Comparison of ENCODE assay signal across 1 cellular context in the genomic region with DNA sequence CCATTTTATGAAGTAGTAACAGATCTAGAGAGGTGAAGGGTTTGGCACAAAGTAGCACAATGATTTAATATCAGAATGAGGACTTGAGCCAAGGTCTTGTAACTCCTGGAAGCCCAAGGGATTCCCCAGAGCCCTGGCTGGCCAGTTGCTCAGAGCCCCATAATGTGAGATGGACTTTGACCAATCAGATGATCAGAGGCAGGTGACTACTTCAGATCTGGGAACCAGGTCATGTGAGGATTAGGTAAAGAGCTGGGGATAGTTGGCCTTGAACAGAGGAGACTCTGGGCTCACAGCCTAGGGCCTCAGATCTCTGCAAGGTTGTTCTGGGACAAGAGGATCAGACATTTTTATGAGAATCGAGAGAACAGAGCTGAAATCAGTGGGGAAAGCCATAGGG.
TF ChIP-seq lines count a peak whose summit lies in the region.

No MANE protein-coding gene starts in this region.

TF ChIP-seq in GM23338, 12 proteins besides CTCF, POLR2A, EP300 and RAD21:
- TF ChIP-seq ZNF114 (CRISPR knock-in tag; IDR thresholded peaks at IDR 0.05) (no peak), POLR2AphosphoS5 (IDR thresholded peaks at IDR 0.05; ENCODE audit: low read depth) (no peak), EZH2phosphoT487 (IDR thresholded peaks at IDR 0.05; ENCODE audit: unreplicated experiment) (no peak), JUNB (IDR thresholded peaks at IDR 0.05; ENCODE audit: unreplicated experiment) (no peak), REST (IDR thresholded peaks at IDR 0.05; ENCODE audit: unreplicated experiment) (no peak)
- TF ChIP-seq, protein P1, sequence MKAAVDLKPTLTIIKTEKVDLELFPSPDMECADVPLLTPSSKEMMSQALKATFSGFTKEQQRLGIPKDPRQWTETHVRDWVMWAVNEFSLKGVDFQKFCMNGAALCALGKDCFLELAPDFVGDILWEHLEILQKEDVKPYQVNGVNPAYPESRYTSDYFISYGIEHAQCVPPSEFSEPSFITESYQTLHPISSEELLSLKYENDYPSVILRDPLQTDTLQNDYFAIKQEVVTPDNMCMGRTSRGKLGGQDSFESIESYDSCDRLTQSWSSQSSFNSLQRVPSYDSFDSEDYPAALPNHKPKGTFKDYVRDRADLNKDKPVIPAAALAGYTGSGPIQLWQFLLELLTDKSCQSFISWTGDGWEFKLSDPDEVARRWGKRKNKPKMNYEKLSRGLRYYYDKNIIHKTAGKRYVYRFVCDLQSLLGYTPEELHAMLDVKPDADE (IDR thresholded peaks at IDR 0.05) = no peak
- TF ChIP-seq, protein P2, sequence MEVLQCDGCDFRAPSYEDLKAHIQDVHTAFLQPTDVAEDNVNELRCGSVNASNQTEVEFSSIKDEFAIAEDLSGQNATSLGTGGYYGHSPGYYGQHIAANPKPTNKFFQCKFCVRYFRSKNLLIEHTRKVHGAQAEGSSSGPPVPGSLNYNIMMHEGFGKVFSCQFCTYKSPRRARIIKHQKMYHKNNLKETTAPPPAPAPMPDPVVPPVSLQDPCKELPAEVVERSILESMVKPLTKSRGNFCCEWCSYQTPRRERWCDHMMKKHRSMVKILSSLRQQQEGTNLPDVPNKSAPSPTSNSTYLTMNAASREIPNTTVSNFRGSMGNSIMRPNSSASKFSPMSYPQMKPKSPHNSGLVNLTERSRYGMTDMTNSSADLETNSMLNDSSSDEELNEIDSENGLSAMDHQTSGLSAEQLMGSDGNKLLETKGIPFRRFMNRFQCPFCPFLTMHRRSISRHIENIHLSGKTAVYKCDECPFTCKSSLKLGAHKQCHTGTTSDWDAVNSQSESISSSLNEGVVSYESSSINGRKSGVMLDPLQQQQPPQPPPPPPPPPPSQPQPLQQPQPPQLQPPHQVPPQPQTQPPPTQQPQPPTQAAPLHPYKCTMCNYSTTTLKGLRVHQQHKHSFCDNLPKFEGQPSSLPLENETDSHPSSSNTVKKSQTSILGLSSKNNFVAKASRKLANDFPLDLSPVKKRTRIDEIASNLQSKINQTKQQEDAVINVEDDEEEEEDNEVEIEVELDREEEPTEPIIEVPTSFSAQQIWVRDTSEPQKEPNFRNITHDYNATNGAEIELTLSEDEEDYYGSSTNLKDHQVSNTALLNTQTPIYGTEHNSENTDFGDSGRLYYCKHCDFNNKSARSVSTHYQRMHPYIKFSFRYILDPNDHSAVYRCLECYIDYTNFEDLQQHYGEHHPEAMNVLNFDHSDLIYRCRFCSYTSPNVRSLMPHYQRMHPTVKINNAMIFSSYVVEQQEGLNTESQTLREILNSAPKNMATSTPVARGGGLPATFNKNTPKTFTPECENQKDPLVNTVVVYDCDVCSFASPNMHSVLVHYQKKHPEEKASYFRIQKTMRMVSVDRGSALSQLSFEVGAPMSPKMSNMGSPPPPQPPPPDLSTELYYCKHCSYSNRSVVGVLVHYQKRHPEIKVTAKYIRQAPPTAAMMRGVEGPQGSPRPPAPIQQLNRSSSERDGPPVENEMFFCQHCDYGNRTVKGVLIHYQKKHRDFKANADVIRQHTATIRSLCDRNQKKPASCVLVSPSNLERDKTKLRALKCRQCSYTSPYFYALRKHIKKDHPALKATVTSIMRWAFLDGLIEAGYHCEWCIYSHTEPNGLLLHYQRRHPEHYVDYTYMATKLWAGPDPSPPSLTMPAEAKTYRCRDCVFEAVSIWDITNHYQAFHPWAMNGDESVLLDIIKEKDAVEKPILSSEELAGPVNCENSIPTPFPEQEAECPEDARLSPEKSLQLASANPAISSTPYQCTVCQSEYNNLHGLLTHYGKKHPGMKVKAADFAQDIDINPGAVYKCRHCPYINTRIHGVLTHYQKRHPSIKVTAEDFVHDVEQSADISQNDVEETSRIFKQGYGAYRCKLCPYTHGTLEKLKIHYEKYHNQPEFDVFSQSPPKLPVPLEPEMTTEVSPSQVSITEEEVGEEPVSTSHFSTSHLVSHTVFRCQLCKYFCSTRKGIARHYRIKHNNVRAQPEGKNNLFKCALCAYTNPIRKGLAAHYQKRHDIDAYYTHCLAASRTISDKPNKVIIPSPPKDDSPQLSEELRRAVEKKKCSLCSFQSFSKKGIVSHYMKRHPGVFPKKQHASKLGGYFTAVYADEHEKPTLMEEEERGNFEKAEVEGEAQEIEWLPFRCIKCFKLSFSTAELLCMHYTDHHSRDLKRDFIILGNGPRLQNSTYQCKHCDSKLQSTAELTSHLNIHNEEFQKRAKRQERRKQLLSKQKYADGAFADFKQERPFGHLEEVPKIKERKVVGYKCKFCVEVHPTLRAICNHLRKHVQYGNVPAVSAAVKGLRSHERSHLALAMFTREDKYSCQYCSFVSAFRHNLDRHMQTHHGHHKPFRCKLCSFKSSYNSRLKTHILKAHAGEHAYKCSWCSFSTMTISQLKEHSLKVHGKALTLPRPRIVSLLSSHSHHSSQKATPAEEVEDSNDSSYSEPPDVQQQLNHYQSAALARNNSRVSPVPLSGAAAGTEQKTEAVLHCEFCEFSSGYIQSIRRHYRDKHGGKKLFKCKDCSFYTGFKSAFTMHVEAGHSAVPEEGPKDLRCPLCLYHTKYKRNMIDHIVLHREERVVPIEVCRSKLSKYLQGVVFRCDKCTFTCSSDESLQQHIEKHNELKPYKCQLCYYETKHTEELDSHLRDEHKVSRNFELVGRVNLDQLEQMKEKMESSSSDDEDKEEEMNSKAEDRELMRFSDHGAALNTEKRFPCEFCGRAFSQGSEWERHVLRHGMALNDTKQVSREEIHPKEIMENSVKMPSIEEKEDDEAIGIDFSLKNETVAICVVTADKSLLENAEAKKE (CRISPR knock-in tag; IDR thresholded peaks at IDR 0.05) = no peak
TF ChIP-seq in GM23338: peak in this region for 0.
